Comparison of ENCODE assay signal across 8 cellular contexts in genomic region chr1:28887835-28888682, GRCh38. TPM values are rescaled to one million over a fixed set of nuclear protein-coding genes. Genes with fewer than 3 reads are reported as not detected.
A peak's percentile ranks its signal among the peaks of the same experiment; 100 is the strongest.
DNase-seq lines count a peak whose midpoint lies in the region; ATAC-seq and TF ChIP-seq lines count a peak whose summit lies in the region.

No MANE protein-coding gene starts in this region.

- CTCF ChIA-PET in WTC11 (lab: Charles Lee): interaction anchor here (0.6 to 2.2 kb wide), 10 partner anchors 10 to 314 kb away, joined by 3 to 22 read pairs (median 4); partner anchors contain the start of gene TMEM200B

- H3K4me1 ChIP-seq in rectal smooth muscle tissue (ENCODE audit: control insufficient read depth, insufficient read depth, low read length): peaks cover 7% of the 10 kb centered on the region

- no peaks in the 10 kb centered on the region for H3K9me3 Mint-ChIP-seq in T-helper 1 cell treated with Interleukin-12 subunit alpha and Interleukin-12 subunit beta and Interleukin-4 antibody, amounts not matched to agents 30 μg/mL and 1 μg/mL, for 36 hours
- no peaks in the 10 kb centered on the region for H3K9me3 Mint-ChIP-seq in WTC11

- POLR2A ChIA-PET in WTC11 (lab: Charles Lee): interaction anchor here (0.5 to 1.1 kb wide), 5 partner anchors 10 to 221 kb away, joined by 3 to 5 read pairs (median 3); partner anchors contain the start of genes EPB41 and YTHDF2

- H3K27ac Mint-ChIP-seq in T-helper 1 cell treated with Interleukin-12 subunit alpha and Interleukin-12 subunit beta and Interleukin-4 antibody, amounts not matched to agents 30 μg/mL and 1 μg/mL, for 36 hours: peak overlapping the region; percentile 89
- H3K27ac Mint-ChIP-seq in WTC11: peak overlapping the region; percentile 84

- DNase-seq in T-helper 1 cell: no peak
- DNase-seq in WTC11 (ENCODE audit: low spot score): peak; percentile 59
- DNase-seq in Right ventricle myocardium superior: peak; percentile 70
- DNase-seq in T1000 (lab: John Stamatoyannopoulos, UW): no peak

- H3K27me3 Mint-ChIP-seq in T-helper 1 cell treated with Interleukin-12 subunit alpha and Interleukin-12 subunit beta and Interleukin-4 antibody, amounts not matched to agents 30 μg/mL and 1 μg/mL, for 36 hours (ENCODE audit: low read depth): no peaks in the 10 kb centered on the region
- peaks cover 10% of the 10 kb centered on the region for H3K27me3 Mint-ChIP-seq in WTC11 (ENCODE audit: low read depth)

- intact Hi-C loops in Right ventricle myocardium superior (cut with DNase I): no loop called here

- no peaks in the 10 kb centered on the region for H3K36me3 ChIP-seq in rectal smooth muscle tissue (ENCODE audit: control insufficient read depth, insufficient read depth, low read length)

- H3K36me3 Mint-ChIP-seq in T-helper 1 cell treated with Interleukin-12 subunit alpha and Interleukin-12 subunit beta and Interleukin-4 antibody, amounts not matched to agents 30 μg/mL and 1 μg/mL, for 36 hours (ENCODE audit: low read depth): peaks cover 13% of the 10 kb centered on the region
- no peaks in the 10 kb centered on the region for H3K36me3 Mint-ChIP-seq in WTC11

- no peaks in the 10 kb centered on the region for H3K27me3 ChIP-seq in rectal smooth muscle tissue (ENCODE audit: control insufficient read depth, insufficient read depth, low read length)

- peak overlapping the region; percentile 95 for H3K4me3 Mint-ChIP-seq in T-helper 1 cell treated with Interleukin-12 subunit alpha and Interleukin-12 subunit beta and Interleukin-4 antibody, amounts not matched to agents 30 μg/mL and 1 μg/mL, for 36 hours
- H3K4me3 Mint-ChIP-seq in WTC11: peak overlapping the region; percentile 93

- H3K4me3 ChIP-seq in rectal smooth muscle tissue (ENCODE audit: low read length): peak overlapping the region; percentile 95

- peak overlapping the region; percentile 41 for H3K27ac ChIP-seq in rectal smooth muscle tissue (ENCODE audit: low read depth, low read length)

- peaks cover 52% of the 10 kb centered on the region for H3K4me1 Mint-ChIP-seq in T-helper 1 cell treated with Interleukin-12 subunit alpha and Interleukin-12 subunit beta and Interleukin-4 antibody, amounts not matched to agents 30 μg/mL and 1 μg/mL, for 36 hours (ENCODE audit: low read depth)
- peaks cover 37% of the 10 kb centered on the region for H3K4me1 Mint-ChIP-seq in WTC11

- peak; percentile 45 for ATAC-seq in WTC11
- ATAC-seq in Right ventricle myocardium superior (ENCODE audit: poor library complexity): peak; percentile 44
- ATAC-seq in GM21367 (IDR thresholded peaks at IDR 0.05; ENCODE audit: unreplicated experiment): no peak
- ATAC-seq in HG02763 (IDR thresholded peaks at IDR 0.05; ENCODE audit: unreplicated experiment): no peak

- H3K9ac ChIP-seq in rectal smooth muscle tissue (ENCODE audit: low read length): peak overlapping the region; percentile 61

- TF ChIP-seq CTCF in WTC11 (IDR thresholded peaks at IDR 0.05): no peak

TF ChIP-seq in WTC11, 78 proteins besides CTCF, POLR2A, EP300 and RAD21:
- no peak for TF ChIP-seq CREM (CRISPR knock-in tag; IDR thresholded peaks at IDR 0.05)
- TF ChIP-seq USF1 (CRISPR knock-in tag; IDR thresholded peaks at IDR 0.05): 0 out of 2 replicates have a peak, but pooled peaks have one; percentile 13
- TF ChIP-seq ZNF532 (CRISPR knock-in tag; IDR thresholded peaks at IDR 0.05; ENCODE audit: borderline replicate concordance): no peak
- TF ChIP-seq MAX (CRISPR knock-in tag; IDR thresholded peaks at IDR 0.05): peak; percentile 47; the same call in 1 of the 2 replicates
- no peak for TF ChIP-seq JAZF1 (CRISPR knock-in tag; IDR thresholded peaks at IDR 0.05)
- TF ChIP-seq, protein P1, sequence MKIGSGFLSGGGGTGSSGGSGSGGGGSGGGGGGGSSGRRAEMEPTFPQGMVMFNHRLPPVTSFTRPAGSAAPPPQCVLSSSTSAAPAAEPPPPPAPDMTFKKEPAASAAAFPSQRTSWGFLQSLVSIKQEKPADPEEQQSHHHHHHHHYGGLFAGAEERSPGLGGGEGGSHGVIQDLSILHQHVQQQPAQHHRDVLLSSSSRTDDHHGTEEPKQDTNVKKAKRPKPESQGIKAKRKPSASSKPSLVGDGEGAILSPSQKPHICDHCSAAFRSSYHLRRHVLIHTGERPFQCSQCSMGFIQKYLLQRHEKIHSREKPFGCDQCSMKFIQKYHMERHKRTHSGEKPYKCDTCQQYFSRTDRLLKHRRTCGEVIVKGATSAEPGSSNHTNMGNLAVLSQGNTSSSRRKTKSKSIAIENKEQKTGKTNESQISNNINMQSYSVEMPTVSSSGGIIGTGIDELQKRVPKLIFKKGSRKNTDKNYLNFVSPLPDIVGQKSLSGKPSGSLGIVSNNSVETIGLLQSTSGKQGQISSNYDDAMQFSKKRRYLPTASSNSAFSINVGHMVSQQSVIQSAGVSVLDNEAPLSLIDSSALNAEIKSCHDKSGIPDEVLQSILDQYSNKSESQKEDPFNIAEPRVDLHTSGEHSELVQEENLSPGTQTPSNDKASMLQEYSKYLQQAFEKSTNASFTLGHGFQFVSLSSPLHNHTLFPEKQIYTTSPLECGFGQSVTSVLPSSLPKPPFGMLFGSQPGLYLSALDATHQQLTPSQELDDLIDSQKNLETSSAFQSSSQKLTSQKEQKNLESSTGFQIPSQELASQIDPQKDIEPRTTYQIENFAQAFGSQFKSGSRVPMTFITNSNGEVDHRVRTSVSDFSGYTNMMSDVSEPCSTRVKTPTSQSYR (CRISPR knock-in tag; IDR thresholded peaks at IDR 0.05): no peak
- TF ChIP-seq, protein P2, sequence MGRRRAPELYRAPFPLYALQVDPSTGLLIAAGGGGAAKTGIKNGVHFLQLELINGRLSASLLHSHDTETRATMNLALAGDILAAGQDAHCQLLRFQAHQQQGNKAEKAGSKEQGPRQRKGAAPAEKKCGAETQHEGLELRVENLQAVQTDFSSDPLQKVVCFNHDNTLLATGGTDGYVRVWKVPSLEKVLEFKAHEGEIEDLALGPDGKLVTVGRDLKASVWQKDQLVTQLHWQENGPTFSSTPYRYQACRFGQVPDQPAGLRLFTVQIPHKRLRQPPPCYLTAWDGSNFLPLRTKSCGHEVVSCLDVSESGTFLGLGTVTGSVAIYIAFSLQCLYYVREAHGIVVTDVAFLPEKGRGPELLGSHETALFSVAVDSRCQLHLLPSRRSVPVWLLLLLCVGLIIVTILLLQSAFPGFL (CRISPR knock-in tag; IDR thresholded peaks at IDR 0.05; ENCODE audit: borderline replicate concordance): no peak
- 0 out of 2 replicates have a peak, but pooled peaks have one; percentile 4 for TF ChIP-seq NFYB (CRISPR knock-in tag; conservative IDR thresholded peaks at IDR 0.05; ENCODE audit: low read depth)
- peak; percentile 24; the same call in 1 of the 2 replicates for TF ChIP-seq SP1 (CRISPR knock-in tag; conservative IDR thresholded peaks at IDR 0.05)
- no peak for TF ChIP-seq SMAD4 (CRISPR knock-in tag; IDR thresholded peaks at IDR 0.05)

RNA-seq across cellular contexts. Expression of gene EPB41, which starts 26.3 kb away (rescaled TPM):
- total RNA-seq in WTC11 (2021) (80.6 to 85.0 TPM (median 81.2 TPM) in 3 replicates), Right ventricle myocardium superior (24.0 TPM)

Comparison
In these comparisons a context has a peak if more than half of its experiments do, and no peak if none do; other contexts are left out.
1. DNase-seq: peak in WTC11 (single experiment) and Right ventricle myocardium superior (single experiment); none in T-helper 1 cell (0 of 5) and T1000 (single experiment).
2. ATAC-seq: peak in WTC11 (single experiment) and Right ventricle myocardium superior (single experiment); none in GM21367 (single experiment) and HG02763 (single experiment).